In genomic region chr11:40688369-40688768, GRCh38 we compare ENCODE assay signal across 41 cellular contexts.
"Had no signal": no experiment of that assay in that cellular context is flagged by ENCODE, and none has a peak within 500 bp of the region (broad histone marks: within the 10 kb centered on the region; RNA-seq: fewer than 3 reads in every experiment).

No MANE protein-coding gene starts in this region.

- H3K27me3 ChIP-seq: adrenal gland, ascending aorta, body of pancreas, brain microvascular endothelial cell, breast epithelium, cardiac muscle cell had no signal

- H3K4me3 ChIP-seq: adrenal gland, ascending aorta, body of pancreas, breast epithelium, cardiac muscle cell had no signal

- H3K36me3 ChIP-seq: adrenal gland, ascending aorta, brain microvascular endothelial cell, breast epithelium, cardiac muscle cell had no signal

- H3K4me1 Mint-ChIP-seq: activated naive CD4-positive, alpha-beta T cell treated with anti-CD3 and anti-CD28 coated beads, Interleukin-2, amount 10 ng/mL, durations not matched to agents 7 days and 5 days; activated naive CD4-positive, alpha-beta T cell treated with anti-CD3 and anti-CD28 coated beads, Interleukin-2, amount 50 U/mL, for 24 hours; activated naive CD8-positive, alpha-beta T cell treated with anti-CD3 and anti-CD28 coated beads for 36 hours; activated naive CD8-positive, alpha-beta T cell treated with anti-CD3 and anti-CD28 coated beads, Interleukin-2, amount 10 ng/mL, durations not matched to agents 7 days and 5 days; activated naive CD8-positive, alpha-beta T cell treated with anti-CD3 and anti-CD28 coated beads, Interleukin-2, amount 50 U/mL, for 24 hours; activated T-helper 17 cell treated with anti-CD3 and anti-CD28 coated beads, Interleukin-2, amount 50 U/mL, for 72 hours; brain; central memory CD8-positive, alpha-beta T cell had no signal

- H3K27me3 Mint-ChIP-seq: activated naive CD4-positive, alpha-beta T cell treated with anti-CD3 and anti-CD28 coated beads, Interleukin-2, amount 10 ng/mL, durations not matched to agents 7 days and 5 days; activated naive CD4-positive, alpha-beta T cell treated with anti-CD3 and anti-CD28 coated beads, Interleukin-2, amount 50 U/mL, for 24 hours; activated naive CD8-positive, alpha-beta T cell; activated naive CD8-positive, alpha-beta T cell treated with anti-CD3 and anti-CD28 coated beads for 36 hours; activated naive CD8-positive, alpha-beta T cell treated with anti-CD3 and anti-CD28 coated beads, Interleukin-2, amount 10 ng/mL, durations not matched to agents 7 days and 5 days; activated naive CD8-positive, alpha-beta T cell treated with anti-CD3 and anti-CD28 coated beads, Interleukin-2, amount 50 U/mL, for 24 hours; activated T-cell treated with anti-CD3 and anti-CD28 coated beads, Interleukin-2, amount 50 U/mL, for 24 hours; activated T-helper 17 cell treated with anti-CD3 and anti-CD28 coated beads, Interleukin-2, amount 50 U/mL, for 72 hours; brain; central memory CD8-positive, alpha-beta T cell had no signal

- ATAC-seq: activated naive CD4-positive, alpha-beta T cell treated with anti-CD3 and anti-CD28 coated beads, Interleukin-2, amount 50 U/mL, for 72 hours; activated naive CD8-positive, alpha-beta T cell treated with anti-CD3 and anti-CD28 coated beads, Interleukin-2, amount 50 U/mL, for 24 hours; activated T-cell treated with anti-CD3 and anti-CD28 coated beads, Interleukin-2, amount 50 U/mL, for 4 hours; activated T-cell treated with anti-CD3 and anti-CD28 coated beads, Interleukin-2, amount 50 U/mL, for 72 hours; activated T-helper 17 cell treated with anti-CD3 and anti-CD28 coated beads, Interleukin-2, amount 50 U/mL, for 72 hours; body of pancreas had no signal

- H3K27ac Mint-ChIP-seq: activated naive CD4-positive, alpha-beta T cell treated with anti-CD3 and anti-CD28 coated beads for 36 hours; activated naive CD4-positive, alpha-beta T cell treated with anti-CD3 and anti-CD28 coated beads, Interleukin-2, amount 10 ng/mL, durations not matched to agents 7 days and 5 days; activated naive CD4-positive, alpha-beta T cell treated with anti-CD3 and anti-CD28 coated beads, Interleukin-2, amount 50 U/mL, for 24 hours; activated naive CD4-positive, alpha-beta T cell treated with anti-CD3 and anti-CD28 coated beads, Interleukin-2, amount 50 U/mL, for 72 hours; activated naive CD8-positive, alpha-beta T cell; activated naive CD8-positive, alpha-beta T cell treated with anti-CD3 and anti-CD28 coated beads for 36 hours; activated naive CD8-positive, alpha-beta T cell treated with anti-CD3 and anti-CD28 coated beads, Interleukin-2, amount 10 ng/mL, durations not matched to agents 7 days and 5 days; activated naive CD8-positive, alpha-beta T cell treated with anti-CD3 and anti-CD28 coated beads, Interleukin-2, amount 50 U/mL, for 24 hours; activated T-cell treated with anti-CD3 and anti-CD28 coated beads, Interleukin-2, amount 50 U/mL, for 24 hours; activated T-cell treated with anti-CD3 and anti-CD28 coated beads, Interleukin-2, amount 50 U/mL, for 72 hours; activated T-helper 1 cell treated with anti-CD3 and anti-CD28 coated beads, Interleukin-12 subunit alpha, Interleukin-12 subunit beta, Interleukin-2, Interleukin-4 antibody, amounts not matched to agents 30 ng/mL and 10 ng/mL and 1 ng/mL, durations not matched to agents 14 hours and 24 hours and 36 hours; activated T-helper 17 cell treated with anti-CD3 and anti-CD28 coated beads, Interleukin-2, amount 50 U/mL, for 72 hours; activated T-helper 2 cell treated with anti-CD3 and anti-CD28 coated beads, Interferon-gamma antibody, Interleukin-2, Interleukin-4, amounts not matched to agents 10 μg/mL and 5 μg/mL and 100 μg/mL, durations not matched to agents 14 hours and 24 hours and 36 hours; brain had no signal

- H3K27ac ChIP-seq: adrenal gland, ascending aorta, body of pancreas, brain microvascular endothelial cell, breast epithelium, cardiac muscle cell had no signal

- DNase-seq: activated effector memory CD4-positive, alpha-beta T cell treated with anti-CD3 and anti-CD28 coated beads, Interleukin-2, amount 50 U/mL, for 16 hours; activated effector memory CD4-positive, alpha-beta T cell treated with Interleukin-2 at 50 U/mL for 16 hours; activated gamma-delta T cell; activated gamma-delta T cell treated with Interleukin-2 at 50 U/mL for 16 hours; activated naive CD4-positive, alpha-beta T cell; activated naive CD4-positive, alpha-beta T cell treated with anti-CD3 and anti-CD28 coated beads for 36 hours; activated naive CD4-positive, alpha-beta T cell treated with anti-CD3 and anti-CD28 coated beads, Interleukin-2, amount 10 ng/mL, durations not matched to agents 7 days and 5 days; activated naive CD4-positive, alpha-beta T cell treated with anti-CD3 and anti-CD28 coated beads, Interleukin-2, amount 50 U/mL, for 16 hours; activated naive CD4-positive, alpha-beta T cell treated with Interleukin-2 at 50 U/mL for 16 hours; activated naive CD8-positive, alpha-beta T cell treated with anti-CD3 and anti-CD28 coated beads for 36 hours; activated naive CD8-positive, alpha-beta T cell treated with anti-CD3 and anti-CD28 coated beads, Interleukin-2, amount 10 ng/mL, durations not matched to agents 7 days and 5 days; activated naive CD8-positive, alpha-beta T cell treated with anti-CD3 and anti-CD28 coated beads, Interleukin-2, amount 50 U/mL, for 24 hours; activated T-cell treated with anti-CD3 and anti-CD28 coated beads for 4 hours; activated T-cell treated with anti-CD3 and anti-CD28 coated beads, Interleukin-2, amount 50 U/mL, for 1 hour; activated T-cell treated with anti-CD3 and anti-CD28 coated beads, Interleukin-2, amount 50 U/mL, for 24 hours; activated T-cell treated with anti-CD3 and anti-CD28 coated beads, Interleukin-2, amount 50 U/mL, for 4 hours; activated T-cell treated with anti-CD3 and anti-CD28 coated beads, Interleukin-2, amount 50 U/mL, for 48 hours; activated T-cell treated with anti-CD3 and anti-CD28 coated beads, Interleukin-2, amount 50 U/mL, for 72 hours; adrenal gland; amniotic stem cell; amygdala; anterior cingulate cortex; aorta; body of pancreas; brain microvascular endothelial cell; caudate nucleus; central memory CD4-positive, alpha-beta T cell; cerebellar nuclear complex had no signal

- FAIRE-seq: astrocyte, bronchial epithelial cell had no signal

- H3K36me3 Mint-ChIP-seq: activated naive CD4-positive, alpha-beta T cell treated with anti-CD3 and anti-CD28 coated beads, Interleukin-2, amount 10 ng/mL, durations not matched to agents 7 days and 5 days; activated naive CD4-positive, alpha-beta T cell treated with anti-CD3 and anti-CD28 coated beads, Interleukin-2, amount 50 U/mL, for 24 hours; activated naive CD4-positive, alpha-beta T cell treated with anti-CD3 and anti-CD28 coated beads, Interleukin-2, amount 50 U/mL, for 72 hours; activated naive CD8-positive, alpha-beta T cell; activated naive CD8-positive, alpha-beta T cell treated with anti-CD3 and anti-CD28 coated beads for 36 hours; activated naive CD8-positive, alpha-beta T cell treated with anti-CD3 and anti-CD28 coated beads, Interleukin-2, amount 10 ng/mL, durations not matched to agents 7 days and 5 days; brain had no signal

- H3K9me3 Mint-ChIP-seq: activated naive CD8-positive, alpha-beta T cell treated with anti-CD3 and anti-CD28 coated beads, Interleukin-2, amount 10 ng/mL, durations not matched to agents 7 days and 5 days had no signal

- H3K4me1 ChIP-seq: adrenal gland, ascending aorta, body of pancreas, breast epithelium had no signal

- H3K9me3 ChIP-seq: body of pancreas had no signal

- H3K4me3 Mint-ChIP-seq: activated naive CD4-positive, alpha-beta T cell treated with anti-CD3 and anti-CD28 coated beads for 36 hours; activated naive CD4-positive, alpha-beta T cell treated with anti-CD3 and anti-CD28 coated beads, Interleukin-2, amount 10 ng/mL, durations not matched to agents 7 days and 5 days; activated naive CD4-positive, alpha-beta T cell treated with anti-CD3 and anti-CD28 coated beads, Interleukin-2, amount 50 U/mL, for 24 hours; activated naive CD8-positive, alpha-beta T cell; activated naive CD8-positive, alpha-beta T cell treated with anti-CD3 and anti-CD28 coated beads for 36 hours; activated naive CD8-positive, alpha-beta T cell treated with anti-CD3 and anti-CD28 coated beads, Interleukin-2, amount 10 ng/mL, durations not matched to agents 7 days and 5 days; activated naive CD8-positive, alpha-beta T cell treated with anti-CD3 and anti-CD28 coated beads, Interleukin-2, amount 50 U/mL, for 24 hours; activated T-cell treated with anti-CD3 and anti-CD28 coated beads, Interleukin-2, amount 50 U/mL, for 24 hours; activated T-cell treated with anti-CD3 and anti-CD28 coated beads, Interleukin-2, amount 50 U/mL, for 4 hours; activated T-cell treated with anti-CD3 and anti-CD28 coated beads, Interleukin-2, amount 50 U/mL, for 72 hours; activated T-helper 1 cell treated with anti-CD3 and anti-CD28 coated beads, Interleukin-12 subunit alpha, Interleukin-12 subunit beta, Interleukin-2, Interleukin-4 antibody, amounts not matched to agents 30 ng/mL and 10 ng/mL and 1 ng/mL, durations not matched to agents 14 hours and 24 hours and 36 hours; activated T-helper 17 cell treated with anti-CD3 and anti-CD28 coated beads, Interleukin-2, amount 50 U/mL, for 72 hours; brain; central memory CD8-positive, alpha-beta T cell had no signal
